ENCODE assay signal across 23 cellular contexts in the genomic region with DNA sequence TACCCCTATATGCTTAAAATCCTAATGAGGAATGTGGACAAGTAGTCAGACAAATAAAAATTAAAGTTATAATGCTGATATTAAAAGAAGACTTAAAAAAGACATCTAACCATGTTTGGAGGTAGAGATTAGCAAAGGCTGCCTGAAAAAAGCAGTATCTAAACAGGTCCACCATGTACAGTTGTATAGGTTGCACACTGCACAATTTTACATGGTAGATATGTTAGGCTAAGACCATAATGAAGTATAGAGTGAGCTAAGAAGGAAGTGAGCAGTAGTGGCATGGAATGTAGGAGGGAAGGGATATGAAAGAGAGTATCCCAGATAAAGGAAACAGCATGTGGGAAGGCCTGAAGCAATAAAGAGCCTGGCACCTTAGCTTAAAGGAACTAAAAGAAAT. TPM values are rescaled to one million over a fixed set of nuclear protein-coding genes. Genes with fewer than 3 reads are reported as not detected.
"Had no signal": no experiment of that assay in that cellular context is flagged by ENCODE, and none has a peak within 500 bp of the region (broad histone marks: within the 10 kb centered on the region; RNA-seq: fewer than 3 reads in every experiment).

No MANE protein-coding gene starts in this region.

- H3K27me3 ChIP-seq: brain microvascular endothelial cell, cardiac muscle cell, Peyer's patch, SJSA1 had no signal

- H3K27ac ChIP-seq: brain microvascular endothelial cell, cardiac muscle cell, SJSA1 had no signal

- H3K4me1 ChIP-seq: Peyer's patch had no signal

- H3K4me3 ChIP-seq: cardiac muscle cell, Peyer's patch, SJSA1 had no signal

- H3K36me3 ChIP-seq: brain microvascular endothelial cell, cardiac muscle cell, Peyer's patch, SJSA1 had no signal

- ATAC-seq: activated CD8-positive, alpha-beta memory T cell treated with anti-CD3 and anti-CD28 coated beads, Interleukin-2, amount 10 ng/mL, durations not matched to agents 7 days and 5 days; SK-N-SH treated with all-trans-retinoic acid at 6 μM for 48 hours had no signal

- H3K9me3 ChIP-seq: Peyer's patch, SJSA1 had no signal

- DNase-seq: activated CD4-positive, alpha-beta T cell treated with anti-CD3 and anti-CD28 coated beads, Interleukin-2, amount 10 ng/mL, durations not matched to agents 24 days and 14 days; activated CD4-positive, alpha-beta T cell treated with anti-CD3 and anti-CD28 coated beads, Interleukin-2, amount 50 U/mL, for 48 hours; activated CD4-positive, CD25-positive, alpha-beta regulatory T cell treated with anti-CD3 and anti-CD28 coated beads, Interleukin-2, amount 50 U/mL, for 72 hours; activated CD8-positive, alpha-beta memory T cell treated with anti-CD3 and anti-CD28 coated beads, Interleukin-2, amount 10 ng/mL, durations not matched to agents 7 days and 5 days; activated gamma-delta T cell; activated naive CD4-positive, alpha-beta T cell treated with anti-CD3 and anti-CD28 coated beads for 36 hours; activated T-cell treated with anti-CD3 and anti-CD28 coated beads, Interleukin-2, amount 50 U/mL, for 24 hours; amygdala; brain microvascular endothelial cell; Karpas-422; NCI-H1048; NCI-H146; NCI-H1930; NCI-H2171; NCI-H2227 treated with DMSO at 0.1 percent for 48 hours; NCI-H526; Peyer's patch; SHP77 had no signal

RNA-seq across cellular contexts. Expression of a gene that starts 51.1 kb away (rescaled TPM):
- total RNA-seq: activated CD4-positive, alpha-beta T cell treated with anti-CD3 and anti-CD28 coated beads, Interleukin-2, amount 10 ng/mL, durations not matched to agents 24 days and 14 days; activated naive CD4-positive, alpha-beta T cell treated with anti-CD3 and anti-CD28 coated beads for 36 hours; activated T-helper 1 cell treated with anti-CD3 and anti-CD28 coated beads, Interleukin-12 subunit alpha, Interleukin-12 subunit beta, Interleukin-2, Interleukin-4 antibody, amounts not matched to agents 30 ng/mL and 10 ng/mL and 1 ng/mL, durations not matched to agents 14 hours and 24 hours and 36 hours; NCI-H460; SJSA1 had no signal
